2 cellular contexts compared by ENCODE assay signal in genomic region chr2:96256611-96257113, GRCh38.
TF ChIP-seq lines count a peak whose summit lies in the region.

No MANE protein-coding gene starts in this region.

TF ChIP-seq in GM12891, 5 proteins besides CTCF, POLR2A, EP300 and RAD21:
- peak; percentile 7; the same call in 1 of the 2 replicates for TF ChIP-seq SPI1 (IDR thresholded peaks at IDR 0.05; ENCODE audit: low read depth, low read length)
- no peak for TF ChIP-seq POLR2AphosphoS5 (IDR thresholded peaks at IDR 0.05; ENCODE audit: low read depth, low read length)

TF ChIP-seq in GM12878, 131 proteins besides CTCF, POLR2A, EP300 and RAD21:
- no peak for TF ChIP-seq PKNOX1 (IDR thresholded peaks at IDR 0.05)
- TF ChIP-seq CUX1 (IDR thresholded peaks at IDR 0.05; ENCODE audit: insufficient replicate concordance, low read depth, low read length): no peak
- TF ChIP-seq SPI1 (IDR thresholded peaks at IDR 0.05; ENCODE audit: borderline replicate concordance, insufficient read depth, low read depth, low read length): no peak
- no peak for TF ChIP-seq ZBTB11 (CRISPR knock-in tag; IDR thresholded peaks at IDR 0.05)
- no peak for TF ChIP-seq CBFB (IDR thresholded peaks at IDR 0.05; ENCODE audit: low read depth)
- no peak for TF ChIP-seq MEF2A (IDR thresholded peaks at IDR 0.05; ENCODE audit: insufficient read depth, low read depth, low read length)
